In the genomic region with DNA sequence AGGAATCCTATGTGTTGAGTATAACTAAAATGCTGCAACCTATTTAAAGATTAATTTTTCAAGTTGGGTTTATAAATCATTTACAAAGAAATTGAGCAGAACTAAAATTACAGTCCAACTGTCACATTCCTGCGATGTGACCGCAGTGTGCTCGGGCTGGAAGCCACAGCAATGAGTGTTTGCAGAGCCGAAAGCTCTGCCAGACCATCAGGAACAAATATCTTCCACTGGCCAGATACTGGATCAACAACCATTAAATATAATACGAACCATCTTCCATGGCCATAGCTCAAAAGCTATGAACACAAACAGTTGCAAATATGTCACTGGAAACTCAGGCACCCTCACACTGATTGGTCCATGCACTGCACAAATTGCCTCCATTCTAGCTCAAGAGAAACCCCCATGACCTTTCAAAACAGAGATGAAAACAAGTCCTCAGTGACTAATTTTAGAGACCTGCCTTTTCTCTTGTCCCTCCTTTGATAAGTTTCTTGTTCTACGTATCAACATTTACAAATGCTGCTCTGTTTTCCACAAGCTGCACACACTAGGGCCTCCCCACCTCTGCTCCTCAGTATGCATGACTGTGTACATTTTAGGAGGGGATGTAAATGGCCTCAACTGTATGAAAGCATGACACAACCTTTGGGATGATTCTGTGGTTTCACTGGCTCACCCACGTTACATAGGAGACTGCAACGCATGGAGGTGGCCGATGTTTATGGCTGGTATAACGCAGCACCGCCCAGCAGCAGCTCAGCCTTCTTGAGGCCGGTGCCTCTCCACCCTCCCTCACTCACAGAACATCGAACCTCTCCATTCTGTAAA, we compare ENCODE assay signal across 1 cellular context.
TF ChIP-seq lines count a peak whose summit lies in the region.

No MANE protein-coding gene starts in this region.

TF ChIP-seq in liver, 16 proteins besides CTCF, POLR2A, EP300 and RAD21 (continued from another document):
- peak; percentile 63 for TF ChIP-seq REST (IDR thresholded peaks at IDR 0.05)
- peak in 1 of 2 donors; percentile 34 for TF ChIP-seq GABPA (IDR thresholded peaks at IDR 0.05 in 1 of 2, conservative IDR thresholded peaks at IDR 0.05 in 1 of 2)
- peak; percentile 46 for TF ChIP-seq MAX (IDR thresholded peaks at IDR 0.05)
- peak; percentile 75 for TF ChIP-seq SP1 (IDR thresholded peaks at IDR 0.05)
- peak; percentile 23 for TF ChIP-seq FOXA1 (IDR thresholded peaks at IDR 0.05)
- TF ChIP-seq TAF1 (conservative IDR thresholded peaks at IDR 0.05): peak; percentile 15
